Comparison of ENCODE assay signal across 13 cellular contexts in the genomic region with DNA sequence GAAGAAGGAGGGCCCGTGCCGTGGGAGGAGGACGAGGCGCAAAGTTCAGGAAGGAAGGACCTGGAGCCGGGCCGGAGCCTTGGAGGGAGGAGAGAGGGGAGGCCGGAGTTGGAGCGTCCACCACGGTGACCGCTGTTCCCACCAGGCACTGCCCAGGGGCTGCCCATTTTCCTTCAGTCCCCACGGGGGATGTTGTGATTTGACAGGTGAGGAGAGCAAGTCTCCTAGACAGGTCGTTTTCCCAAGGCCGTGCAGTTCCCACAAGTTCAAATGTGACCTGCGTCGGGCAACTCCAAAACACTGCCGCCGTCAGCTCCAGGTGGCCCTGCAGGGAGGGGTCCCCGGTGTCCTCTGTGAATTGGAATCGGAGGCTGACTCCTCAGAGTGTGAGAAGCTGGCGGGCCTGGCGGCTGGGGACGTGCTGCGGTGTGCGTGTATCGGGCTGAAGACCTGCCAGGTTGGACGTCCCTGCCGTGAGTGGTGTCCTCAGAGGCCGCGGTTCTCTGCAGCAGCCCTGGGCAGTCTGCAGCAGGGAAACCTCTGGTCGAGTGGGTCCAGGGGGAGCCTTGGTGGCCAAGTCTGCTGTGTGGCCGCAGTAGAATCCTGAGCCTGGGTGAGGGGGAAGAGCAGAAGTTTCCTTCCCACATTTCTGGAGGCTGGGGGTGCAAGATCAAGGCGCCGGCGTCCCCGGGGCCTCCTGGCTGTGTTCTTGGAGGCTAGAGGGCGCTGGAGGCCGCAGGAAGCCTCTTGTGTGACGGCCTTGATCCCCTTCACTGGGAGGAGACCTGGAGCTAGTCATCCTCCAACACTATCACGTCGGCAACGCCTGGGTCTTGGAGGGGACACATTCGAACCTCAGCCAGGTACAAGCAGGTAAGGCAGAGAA.
DNase-seq lines count a peak whose midpoint lies in the region; ATAC-seq and TF ChIP-seq lines count a peak whose summit lies in the region.
"Had no signal": no experiment of that assay in that cellular context is flagged by ENCODE, and none has a peak within 500 bp of the region (broad histone marks: within the 10 kb centered on the region; RNA-seq: fewer than 3 reads in every experiment).

No MANE protein-coding gene starts in this region.

- intact Hi-C loops in OCI-LY7 (cut with micrococcal nuclease; ENCODE audit: unreplicated experiment), result no loop called here

- TF ChIP-seq CTCF in OCI-LY7 (conservative IDR thresholded peaks at IDR 0.05; ENCODE audit: low read length), result 0 out of 2 replicates have a peak, but pooled peaks have one; percentile 19

- no TSS peak for BruUV-seq in OCI-LY7 (replicated peaks; lab: Mats Ljungman, UMichigan)

- H2AFZ ChIP-seq in OCI-LY7 (ENCODE audit: low read length), result no peak overlapping the region

- H3K9me3 ChIP-seq in OCI-LY7 (ENCODE audit: low read length), result no peaks in the 10 kb centered on the region
- H3K9me3 ChIP-seq in effector memory CD4-positive, alpha-beta T cell (ENCODE audit: control insufficient read depth, low read length), result no peaks in the 10 kb centered on the region
- H3K9me3 ChIP-seq: heart right ventricle, spleen had no signal

- H3K4me2 ChIP-seq in OCI-LY7 (ENCODE audit: low read length), result no peak overlapping the region

- H4K20me1 ChIP-seq in OCI-LY7 (ENCODE audit: insufficient read depth, low read length), result no peaks in the 10 kb centered on the region

- H3K27me3 ChIP-seq in effector memory CD4-positive, alpha-beta T cell (replicated peaks; ENCODE audit: control insufficient read depth, insufficient read depth, low read length, poor library complexity, severe bottlenecking), result no peaks in the 10 kb centered on the region

- H3K4me3 ChIP-seq in OCI-LY7 (ENCODE audit: low read depth, low read length, poor library complexity, severe bottlenecking), result no peak overlapping the region
- H3K4me3 ChIP-seq in effector memory CD4-positive, alpha-beta T cell (ENCODE audit: insufficient read depth, low read depth, low read length, poor library complexity, severe bottlenecking), result no peak overlapping the region
- H3K4me3 ChIP-seq: heart right ventricle, spleen had no signal

- DNase-seq in ACHN (peak; percentile 25), DMS153 (lab: John Stamatoyannopoulos, UW) (peak; percentile 42), OCI-LY7 (ENCODE audit: low spot score) (peak; percentile 1), left lobe of liver (ENCODE audit: low spot score) (peak; percentile 44), DMS79 (lab: John Stamatoyannopoulos, UW) (no peak), GM19238 (ENCODE audit: insufficient read length, low spot score) (no peak)
- no peak for DNase-seq in effector memory CD4-positive, alpha-beta T cell
- DNase-seq: heart right ventricle, IMR-90, NCI-H1436, nucleus accumbens, spleen had no signal

- no peaks in the 10 kb centered on the region for H3K36me3 ChIP-seq in OCI-LY7 (ENCODE audit: insufficient read depth, low read length)
- no peaks in the 10 kb centered on the region for H3K36me3 ChIP-seq in effector memory CD4-positive, alpha-beta T cell (ENCODE audit: control insufficient read depth, insufficient read depth, low read length)
- H3K36me3 ChIP-seq: heart right ventricle, spleen had no signal

- H3K9me2 ChIP-seq in OCI-LY7 (ENCODE audit: insufficient read depth, low read length), result no peaks in the 10 kb centered on the region

- POLR2A ChIA-PET in OCI-LY7 (lab: Charles Lee), result interaction anchor here (0.5 to 0.6 kb wide), 2 partner anchors 334 to 1567 kb away, joined by 4 to 7 read pairs; no protein-coding TSS in a partner anchor

- H3K4me1 ChIP-seq in OCI-LY7 (ENCODE audit: insufficient read depth, low read length, poor library complexity, severe bottlenecking), result no peaks in the 10 kb centered on the region
- no peaks in the 10 kb centered on the region for H3K4me1 ChIP-seq in effector memory CD4-positive, alpha-beta T cell (ENCODE audit: control insufficient read depth, insufficient read depth, low read length, poor library complexity, severe bottlenecking)
- H3K4me1 ChIP-seq: heart right ventricle, spleen had no signal

- in situ Hi-C loops in ACHN (cut with HindIII; ENCODE audit: low pct_ligation_motif_present, low pct_unique_long_range_greater_than_20kb, low sequenced_read_pairs), result no loop called here

- H3K79me2 ChIP-seq in OCI-LY7 (ENCODE audit: insufficient read depth, low read depth, low read length), result no peaks in the 10 kb centered on the region

- CTCF ChIA-PET in OCI-LY7 (lab: Charles Lee; ENCODE audit: unreplicated experiment), result interaction anchor here (0.6 kb wide), 1 partner anchor 64 kb away, joined by 4 read pairs; no protein-coding TSS in a partner anchor

- no peak overlapping the region for H3K27ac ChIP-seq in OCI-LY7 (ENCODE audit: low read depth, low read length, poor library complexity, severe bottlenecking)
- H3K27ac ChIP-seq in effector memory CD4-positive, alpha-beta T cell (ENCODE audit: insufficient read depth, low read length, poor library complexity, severe bottlenecking), result no peak overlapping the region
- H3K27ac ChIP-seq: heart right ventricle, spleen had no signal

- ATAC-seq in left lobe of liver (no peak), GM19397 (IDR thresholded peaks at IDR 0.05; ENCODE audit: unreplicated experiment) (no peak)

Comparison
In these comparisons a context has a peak if more than half of its experiments do, and no peak if none do; other contexts are left out.
1. DNase-seq: peak in ACHN (single experiment), DMS153 (single experiment), OCI-LY7 (single experiment) and left lobe of liver (single experiment); none in effector memory CD4-positive, alpha-beta T cell (0 of 3), DMS79 (single experiment) and GM19238 (single experiment).